8 cellular contexts compared by ENCODE assay signal in the genomic region with DNA sequence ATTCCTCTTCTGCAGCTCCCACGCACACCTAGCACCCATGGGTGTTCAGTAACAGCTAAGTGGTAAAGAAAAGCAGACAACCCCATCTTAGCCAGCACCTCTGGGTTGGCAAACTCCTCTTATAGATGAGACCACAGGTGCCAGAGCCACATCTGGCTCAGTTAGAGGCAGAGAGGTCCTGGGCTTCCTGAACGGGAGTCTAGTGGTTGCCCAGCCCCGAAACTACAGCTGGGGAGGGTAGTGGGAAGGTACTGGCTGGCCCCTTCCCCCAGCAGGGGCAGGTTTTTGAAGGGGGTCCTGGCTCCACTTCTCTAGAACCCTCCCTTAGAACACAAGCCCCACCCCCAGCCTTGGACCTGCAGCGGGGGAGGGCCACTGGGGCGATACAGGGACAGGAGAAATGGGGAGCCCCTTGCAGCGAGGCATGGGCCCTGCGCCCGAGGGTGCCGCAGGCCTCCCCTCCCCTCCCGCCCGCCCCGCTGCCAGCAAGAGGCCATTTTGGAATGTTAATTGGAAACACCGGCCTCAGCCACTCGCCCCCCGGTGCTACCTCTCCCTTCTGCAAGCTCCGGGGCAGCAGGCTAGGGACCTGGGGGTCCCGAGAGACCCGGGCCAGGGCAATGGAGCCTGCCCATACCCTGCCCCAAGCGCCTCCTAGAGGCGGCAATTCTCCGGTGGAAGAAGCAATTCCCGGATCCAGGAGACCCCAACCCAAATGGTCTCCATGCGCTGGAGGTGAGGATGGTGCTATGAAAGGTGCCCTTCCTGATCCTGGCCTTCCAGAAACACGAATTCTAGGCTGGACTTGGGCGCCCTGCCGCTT. TPM values are rescaled to one million over a fixed set of nuclear protein-coding genes. Genes with fewer than 3 reads are reported as not detected.
DNase-seq lines count a peak whose midpoint lies in the region; ATAC-seq, FAIRE-seq and TF ChIP-seq lines count a peak whose summit lies in the region.

No MANE protein-coding gene starts in this region.

- H3K27me3 ChIP-seq in Loucy (ENCODE audit: insufficient read depth, low read length, poor library complexity, severe bottlenecking), result no peaks in the 10 kb centered on the region
- H3K27me3 ChIP-seq in adipocyte (replicated peaks; ENCODE audit: control insufficient read depth, insufficient read depth, low read length), result no peaks in the 10 kb centered on the region
- H3K27me3 ChIP-seq in keratinocyte (ENCODE audit: control insufficient read depth, extremely low read depth, insufficient read depth, low read length), result no peaks in the 10 kb centered on the region

- dilution Hi-C loops in keratinocyte (cut with MboI; ENCODE audit: extremely low pct_ligation_motif_present, low sequenced_read_pairs), result no loop called here

- H3K4me2 ChIP-seq in Loucy (ENCODE audit: low read depth, low read length, poor library complexity, severe bottlenecking), result peak overlapping the region; percentile 83
- H3K4me2 ChIP-seq in keratinocyte (ENCODE audit: control insufficient read depth, extremely low read depth, insufficient read depth, low read depth, low read length), result peak overlapping the region; percentile 100

- H4K20me1 ChIP-seq in Loucy (ENCODE audit: insufficient read depth, low read length, poor library complexity, severe bottlenecking) (peaks cover 41% of the 10 kb centered on the region), keratinocyte (ENCODE audit: control insufficient read depth, extremely low read depth, insufficient read depth, low read length) (peaks cover 2% of the 10 kb centered on the region)

- peaks cover 5% of the 10 kb centered on the region; the same call in 1 of the 2 replicates for H3F3A ChIP-seq in Loucy (ENCODE audit: low read depth)

- peak overlapping the region; percentile 84 for H3K4me3 ChIP-seq in Loucy (ENCODE audit: low read length, poor library complexity, severe bottlenecking)
- H3K4me3 ChIP-seq in adipocyte (ENCODE audit: low read length), result peak overlapping the region; percentile 87
- peak overlapping the region; percentile 90 to 97 (median 95) for H3K4me3 ChIP-seq in keratinocyte (ENCODE audit: control insufficient read depth in 2 of 3, extremely low read depth in 1 of 3, insufficient read depth in 2 of 3, low read depth in 1 of 3, low read length in 3 of 3)

- ATAC-seq in stimulated activated naive B cell treated with anti-CD40 and anti-IgM and Interleukin-4, amounts not matched to agents 10 μg/mL and 1 μg/mL and 100 μg/mL, for 72 hours (replicated peaks), result no peak
- no peak for ATAC-seq in sciatic nerve
- no peak for ATAC-seq in HG03469 (IDR thresholded peaks at IDR 0.05; ENCODE audit: unreplicated experiment)

- peak overlapping the region; percentile 94 for H3K27ac Mint-ChIP-seq in stimulated activated naive B cell treated with anti-CD40 and anti-IgM and Interleukin-4, amounts not matched to agents 10 μg/mL and 1 μg/mL and 100 μg/mL, for 72 hours

- DNase-seq in adipocyte (ENCODE audit: low read depth) (peak; percentile 69), keratinocyte (ENCODE audit: low read depth, low spot score) (no peak), T1000 (lab: John Stamatoyannopoulos, UW) (no peak), sciatic nerve (ENCODE audit: low spot score) (no peak)
- DNase-seq in stimulated activated naive B cell treated with anti-CD40 and anti-IgM and Interleukin-4, amounts not matched to agents 10 μg/mL and 1 μg/mL and 100 μg/mL, for 72 hours, result no peak

- peak overlapping the region; percentile 64; the same call in 1 of the 2 replicates for H2AFZ ChIP-seq in Loucy (ENCODE audit: low read length)
- H2AFZ ChIP-seq in keratinocyte (ENCODE audit: control insufficient read depth, low read length), result no peak overlapping the region

- H3K9me3 ChIP-seq in Loucy (ENCODE audit: insufficient read depth, low read depth, low read length) (no peaks in the 10 kb centered on the region), adipocyte (ENCODE audit: control insufficient read depth, low read length) (no peaks in the 10 kb centered on the region), keratinocyte (ENCODE audit: control insufficient read depth, low read depth, low read length) (no peaks in the 10 kb centered on the region)

- H3K4me1 ChIP-seq in Loucy (ENCODE audit: insufficient read depth, low read length, poor library complexity, severe bottlenecking) (peaks cover 43% of the 10 kb centered on the region), adipocyte (ENCODE audit: control insufficient read depth, insufficient read depth, low read length) (peaks cover 37% of the 10 kb centered on the region), keratinocyte (ENCODE audit: control insufficient read depth, extremely low read depth, insufficient read depth, low read length) (peaks cover 58% of the 10 kb centered on the region)

- peaks cover 21% of the 10 kb centered on the region for H3K36me3 ChIP-seq in Loucy (ENCODE audit: insufficient read depth, low read length)
- H3K36me3 ChIP-seq in adipocyte (ENCODE audit: control insufficient read depth, insufficient read depth, low read length, severe bottlenecking), result peaks cover 24% of the 10 kb centered on the region
- peaks cover 39 to 40% of the 10 kb centered on the region in 2 experiments for H3K36me3 ChIP-seq in keratinocyte (ENCODE audit: control insufficient read depth in 2 of 2, extremely low read depth in 1 of 2, insufficient read depth in 2 of 2, low read length in 2 of 2)

- no peaks in the 10 kb centered on the region for H3K27me3 Mint-ChIP-seq in stimulated activated naive B cell treated with anti-CD40 and anti-IgM and Interleukin-4, amounts not matched to agents 10 μg/mL and 1 μg/mL and 100 μg/mL, for 72 hours

- peaks cover 49 to 67% of the 10 kb centered on the region in 2 donors for H3K4me1 Mint-ChIP-seq in stimulated activated naive B cell treated with anti-CD40 and anti-IgM and Interleukin-4, amounts not matched to agents 10 μg/mL and 1 μg/mL and 100 μg/mL, for 72 hours

- H3K9me3 Mint-ChIP-seq in stimulated activated naive B cell treated with anti-CD40 and anti-IgM and Interleukin-4, amounts not matched to agents 10 μg/mL and 1 μg/mL and 100 μg/mL, for 72 hours, result no peaks in the 10 kb centered on the region

- intact Hi-C loops in sciatic nerve (cut with DNase I), result loop anchor here (5.0 kb wide), 1 partner anchor 53 kb away; no protein-coding TSS in a partner anchor

- peak; percentile 35 for TF ChIP-seq CTCF in C4-2B (conservative IDR thresholded peaks at IDR 0.05)
- peak; percentile 59 for TF ChIP-seq CTCF in Loucy (conservative IDR thresholded peaks at IDR 0.05; ENCODE audit: low read length)
- TF ChIP-seq CTCF in keratinocyte (optimal IDR thresholded peaks at IDR 0.05 in 1 of 3, IDR thresholded peaks at IDR 0.05 in 1 of 3, conservative IDR thresholded peaks at IDR 0.05 in 1 of 3; ENCODE audit: extremely low read depth in 1 of 3, insufficient read depth in 2 of 3, low read length in 3 of 3), result peak in 1 of 3 experiments; percentile 9

- H3K79me2 ChIP-seq in Loucy (ENCODE audit: insufficient read depth, low read length) (peaks cover 52% of the 10 kb centered on the region), keratinocyte (ENCODE audit: control insufficient read depth, insufficient read depth, low read length) (peaks cover 66% of the 10 kb centered on the region)

- peaks cover 18 to 27% of the 10 kb centered on the region in 2 donors for H3K36me3 Mint-ChIP-seq in stimulated activated naive B cell treated with anti-CD40 and anti-IgM and Interleukin-4, amounts not matched to agents 10 μg/mL and 1 μg/mL and 100 μg/mL, for 72 hours

- H3K9me1 ChIP-seq in keratinocyte (ENCODE audit: control insufficient read depth, extremely low read depth, insufficient read depth, low read length), result no peaks in the 10 kb centered on the region

- FAIRE-seq in keratinocyte (lab: Jason Lieb, UNC), result no peak

- H3K9ac ChIP-seq in Loucy (ENCODE audit: low read depth, low read length, poor library complexity, severe bottlenecking), result peak overlapping the region; percentile 85
- peak overlapping the region; percentile 88 for H3K9ac ChIP-seq in adipocyte (ENCODE audit: low read length)
- peak overlapping the region; percentile 99 for H3K9ac ChIP-seq in keratinocyte (ENCODE audit: control insufficient read depth, extremely low read depth, insufficient read depth, low read length)

- peak overlapping the region; percentile 87 to 88 for H3K4me3 Mint-ChIP-seq in stimulated activated naive B cell treated with anti-CD40 and anti-IgM and Interleukin-4, amounts not matched to agents 10 μg/mL and 1 μg/mL and 100 μg/mL, for 72 hours

- H3K27ac ChIP-seq in C4-2B (peak overlapping the region; percentile 82), keratinocyte (ENCODE audit: control insufficient read depth, insufficient read depth, low read length) (peak overlapping the region; percentile 99)

- H3K9me2 ChIP-seq in Loucy (replicated peaks; ENCODE audit: low read depth, low read length), result no peaks in the 10 kb centered on the region

RNA-seq across cellular contexts. Expression of gene DUSP7, which starts 1.5 kb away (rescaled TPM):
- 103 to 172 TPM (median 121 TPM) in 3 replicates for polyA plus RNA-seq in keratinocyte
- 36.1 TPM for polyA plus RNA-seq in keratinocyte (2011; ENCODE audit: low read depth)
- 119 and 152 TPM in 2 replicates for polyA plus RNA-seq in keratinocyte (2011; cell fraction: cytosol; rRNA removed)
- 143 and 170 TPM in 2 replicates for polyA plus RNA-seq in keratinocyte (2011; cell fraction: nucleus; rRNA removed)
- polyA plus RNA-seq in keratinocyte (2012; ENCODE audit: low replicate concordance), result 84.5 and 106 TPM in 2 replicates
- 280 to 386 TPM (median 351 TPM) in 3 replicates for polyA minus RNA-seq in keratinocyte
- polyA minus RNA-seq in keratinocyte (2011; cell fraction: cytosol; rRNA and poly(A)+ RNA removed), result 419 TPM
- polyA minus RNA-seq in keratinocyte (2011; cell fraction: nucleus; rRNA and poly(A)+ RNA removed), result 133 and 142 TPM in 2 replicates
- total RNA-seq in sciatic nerve, result 22.1 TPM

RNA-seq across cellular contexts. Expression of gene RPL29, which starts 59.2 kb away (rescaled TPM):
- polyA plus RNA-seq in keratinocyte, result 1,648 to 2,317 TPM (median 2,262 TPM) in 3 replicates
- polyA plus RNA-seq in keratinocyte (2011; ENCODE audit: low read depth), result 230 TPM
- 2,612 and 3,378 TPM in 2 replicates for polyA plus RNA-seq in keratinocyte (2011; cell fraction: cytosol; rRNA removed)
- 709 and 840 TPM in 2 replicates for polyA plus RNA-seq in keratinocyte (2011; cell fraction: nucleus; rRNA removed)
- 2,251 and 2,683 TPM in 2 replicates for polyA plus RNA-seq in keratinocyte (2012; ENCODE audit: low replicate concordance)
- 629 to 1,712 TPM (median 1,279 TPM) in 3 replicates for polyA minus RNA-seq in keratinocyte
- polyA minus RNA-seq in keratinocyte (2011; cell fraction: cytosol; rRNA and poly(A)+ RNA removed), result 1,741 TPM
- polyA minus RNA-seq in keratinocyte (2011; cell fraction: nucleus; rRNA and poly(A)+ RNA removed), result 213 and 241 TPM in 2 replicates
- total RNA-seq in sciatic nerve, result 753 TPM
